Comparison of ENCODE assay signal across 27 cellular contexts in the genomic region with DNA sequence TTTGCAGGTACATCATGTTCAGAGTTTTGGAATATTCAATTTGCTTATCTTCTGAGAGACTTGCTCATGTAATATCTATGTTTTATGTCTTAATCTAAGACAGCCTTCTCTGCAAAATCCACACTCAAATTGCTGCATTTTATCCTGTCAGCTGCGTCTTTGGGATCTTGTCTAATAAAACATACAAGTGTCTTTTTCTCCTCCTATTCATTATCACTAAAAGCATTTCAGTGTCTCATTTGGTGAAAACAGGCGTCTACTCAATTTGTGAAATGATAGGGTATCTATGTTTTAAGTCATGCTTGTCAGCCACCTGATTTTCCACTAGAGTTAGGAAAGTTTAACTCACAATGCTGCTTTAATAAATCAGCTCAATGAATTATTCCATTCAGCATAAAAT.
"Had no signal": no experiment of that assay in that cellular context is flagged by ENCODE, and none has a peak within 500 bp of the region (broad histone marks: within the 10 kb centered on the region; RNA-seq: fewer than 3 reads in every experiment).

No MANE protein-coding gene starts in this region.

- H3K27me3 ChIP-seq: dorsolateral prefrontal cortex, esophagus squamous epithelium, gastrocnemius medialis, heart right ventricle, left lung had no signal

- H3K4me3 ChIP-seq: coronary artery, dorsolateral prefrontal cortex, esophagus squamous epithelium, gastrocnemius medialis, heart right ventricle, left lung, lower lobe of right lung, mucosa of descending colon had no signal

- H3K36me3 Mint-ChIP-seq: mesothelial cell of epicardium, naive B cell had no signal

- H3K4me3 Mint-ChIP-seq: endodermal cell, mesothelial cell of epicardium, naive B cell had no signal

- H3K9me3 Mint-ChIP-seq: endodermal cell had no signal

- H3K9me3 ChIP-seq: esophagus squamous epithelium, gastrocnemius medialis, heart right ventricle, left lung, lower lobe of right lung, mucosa of descending colon had no signal

- H3K36me3 ChIP-seq: esophagus squamous epithelium, gastrocnemius medialis, heart right ventricle, left lung, lower lobe of right lung had no signal

- H3K27ac Mint-ChIP-seq: endodermal cell, mesothelial cell of epicardium, naive B cell had no signal

- FAIRE-seq: colon, endometrium, islet of Langerhans, keratinocyte had no signal

- DNase-seq: dermis blood vessel endothelial cell; dorsolateral prefrontal cortex; effector CD4-positive, alpha-beta T cell; effector memory CD4-positive, alpha-beta T cell; endodermal cell; erythroblast; esophagus squamous epithelium; foreskin fibroblast; foreskin melanocyte; gastrocnemius medialis; glutamatergic neuron; head of caudate nucleus; heart right ventricle; hippocampal formation; left cardiac atrium; left lung; left ventricle myocardium superior; lower lobe of right lung; mesenchymal stem cell; mucosa of descending colon; naive B cell had no signal

- H3K27me3 Mint-ChIP-seq: naive B cell had no signal

- H3K4me1 Mint-ChIP-seq: endodermal cell, mesothelial cell of epicardium, naive B cell had no signal

- H3K4me1 ChIP-seq: esophagus squamous epithelium, gastrocnemius medialis, heart right ventricle, left lung, lower lobe of right lung had no signal
